Comparison of ENCODE assay signal across 15 cellular contexts in the genomic region with DNA sequence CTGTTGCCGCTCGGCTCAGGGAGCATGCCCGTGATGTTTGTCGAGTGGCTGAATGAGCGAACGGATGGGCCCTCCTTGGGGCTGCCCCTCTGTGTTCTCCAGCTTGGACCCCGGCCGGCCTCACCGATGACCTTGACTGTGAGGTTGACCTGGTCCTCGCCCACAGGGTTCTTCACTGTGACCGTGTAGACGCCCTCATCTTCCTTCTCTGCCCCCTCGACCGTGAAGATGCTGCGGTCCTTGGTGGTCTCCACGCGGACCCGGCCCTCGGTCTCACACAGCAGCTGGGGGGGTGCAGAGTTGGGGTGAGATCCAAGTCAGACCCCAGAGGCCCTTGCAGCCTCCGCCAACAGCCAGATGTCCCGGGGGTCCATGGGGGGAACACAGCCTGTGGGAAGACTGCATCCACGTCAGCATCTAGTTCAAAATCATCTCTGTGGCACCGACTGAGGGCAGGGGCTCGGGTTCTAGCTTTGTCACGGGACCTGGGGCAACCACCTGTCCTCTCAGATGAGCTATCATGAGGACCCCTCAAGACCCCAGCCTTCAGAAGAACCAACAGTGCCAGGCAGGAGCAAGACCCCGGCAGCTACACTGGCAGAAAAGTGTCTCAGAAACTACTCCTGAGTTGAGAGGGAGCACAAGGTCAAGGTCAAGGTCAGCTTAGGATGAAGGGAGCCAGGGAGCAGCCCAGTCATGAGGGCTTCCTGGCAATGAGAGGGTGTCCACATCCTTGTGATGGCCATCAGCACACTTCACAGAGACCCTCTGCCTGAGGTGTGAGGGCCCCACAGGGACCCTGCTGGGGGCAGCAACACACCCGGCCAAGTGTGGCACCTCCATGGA. TPM values are rescaled to one million over a fixed set of nuclear protein-coding genes. Genes with fewer than 3 reads are reported as not detected.
A peak's percentile ranks its signal among the peaks of the same experiment; 100 is the strongest.
DNase-seq lines count a peak whose midpoint lies in the region; ATAC-seq, FAIRE-seq and TF ChIP-seq lines count a peak whose summit lies in the region.
"Had no signal": no experiment of that assay in that cellular context is flagged by ENCODE, and none has a peak within 500 bp of the region (broad histone marks: within the 10 kb centered on the region; RNA-seq: fewer than 3 reads in every experiment).

No MANE protein-coding gene starts in this region.

- WGBS in heart left ventricle, 4 donors = 69 to 77% (median 74%) methylated on average over 16 to 27 of the region's 27 CpGs
- 74 to 78% methylated on average over 27 of the region's 27 CpGs for WGBS in heart right ventricle, 2 donors

- ATAC-seq in heart left ventricle (peak in 2 of 4 donors; percentile 0 to 1), heart right ventricle (peak in 1 of 8 donors; percentile 1)

- intact Hi-C loops in heart left ventricle (cut with DNase I) = no loop called here
- intact Hi-C loops in cardiac septum (cut with DNase I) = no loop called here
- intact Hi-C loops in heart right ventricle (cut with DNase I) = no loop called here
- intact Hi-C loops in kidney (cut with DNase I) = no loop called here

- FAIRE-seq in kidney (lab: Jason Lieb, UNC) = no peak
- FAIRE-seq: GM18507 had no signal

- H3K36me3 ChIP-seq in heart left ventricle (peaks cover 0 to 100% (median 46%) of the 10 kb centered on the region in 9 donors), heart right ventricle (peaks cover 0 to 96% (median 23%) of the 10 kb centered on the region in 9 donors), kidney (ENCODE audit: control insufficient read depth in 1 of 2, insufficient read depth in 2 of 2, low read length in 2 of 2) (no peaks in the 10 kb centered on the region)

- DNase-seq in heart left ventricle = peak in 1 of 5 donors; percentile 15
- no peak for DNase-seq in cardiac septum (ENCODE audit: low spot score)
- no peak for DNase-seq in heart right ventricle
- DNase-seq in kidney = peak; percentile 63
- no peak for DNase-seq in NCI-H748 (lab: John Stamatoyannopoulos, UW; ENCODE audit: unreplicated experiment)
- no peak for DNase-seq in amygdala (lab: John Stamatoyannopoulos, UW)
- DNase-seq in activated naive CD4-positive, alpha-beta T cell treated with Interleukin-2 at 50 U/mL for 16 hours = no peak
- DNase-seq: ACHN; CD4-positive, CD25-positive, alpha-beta regulatory T cell; DMS53; GM23248; H7 had no signal

- H3K27me3 ChIP-seq in heart left ventricle (no peaks in the 10 kb centered on the region), heart right ventricle (no peaks in the 10 kb centered on the region)
- H3K27me3 ChIP-seq: BLaER1 treated with 17β-estradiol and CSF1 and Interleukin-3, amounts not matched to agents 10 nM and 100 nM had no signal

- H3K27ac ChIP-seq in heart left ventricle (peak overlapping the region in 7 of 12 donors; percentile 20 to 75 (median 62)), heart right ventricle (peak overlapping the region in 7 of 10 donors; percentile 35 to 76 (median 58)), kidney (ENCODE audit: low read depth in 2 of 2, low read length in 2 of 2) (no peak overlapping the region)
- H3K27ac ChIP-seq: GM23248 had no signal

- H3K4me1 ChIP-seq in heart left ventricle (peaks cover 0 to 83% (median 8%) of the 10 kb centered on the region in 12 donors), heart right ventricle (peaks cover 0 to 97% (median 8%) of the 10 kb centered on the region in 9 donors), kidney (ENCODE audit: control insufficient read depth in 1 of 2, insufficient read depth in 1 of 2, low read depth in 1 of 2, low read length in 2 of 2) (no peaks in the 10 kb centered on the region)

- TF ChIP-seq CTCF in heart left ventricle (IDR thresholded peaks at IDR 0.05) (no peak), heart right ventricle (IDR thresholded peaks at IDR 0.05) (no peak), kidney (IDR thresholded peaks at IDR 0.05; ENCODE audit: borderline replicate concordance, extremely low read depth, insufficient read depth) (no peak)

- H3K4me3 ChIP-seq in heart left ventricle (no peak overlapping the region), heart right ventricle (no peak overlapping the region), kidney (ENCODE audit: low read length in 2 of 2) (no peak overlapping the region)
- H3K4me3 ChIP-seq: BLaER1 treated with 17β-estradiol and CSF1 and Interleukin-3, amounts not matched to agents 10 nM and 100 nM; GM23248 had no signal

- TF ChIP-seq POLR2A in heart left ventricle (IDR thresholded peaks at IDR 0.05) = no peak

- H3K9ac ChIP-seq in kidney (ENCODE audit: low read length in 2 of 2) = no peak overlapping the region
- H3K9ac ChIP-seq: GM23248 had no signal

- H3K9me3 ChIP-seq in heart left ventricle (no peaks in the 10 kb centered on the region), heart right ventricle (no peaks in the 10 kb centered on the region), kidney (ENCODE audit: control insufficient read depth in 1 of 2, low read length in 2 of 2) (no peaks in the 10 kb centered on the region)
- H3K9me3 ChIP-seq: BLaER1 treated with 17β-estradiol and CSF1 and Interleukin-3, amounts not matched to agents 10 nM and 100 nM had no signal

RNA-seq across cellular contexts. Expression of gene MYBPC3, which starts 13.9 kb away (rescaled TPM):
- total RNA-seq in heart left ventricle (1,000 to 10,000 TPM; 1,340 to 3,074 (median 2,074) TPM), cardiac septum (1,860 TPM), heart right ventricle (1,000 to 10,000 TPM; 1,404 to 3,138 (median 2,490) TPM), kidney (0.19 TPM)
- polyA plus RNA-seq in heart left ventricle (1,000 to 10,000 TPM in 1 of 2 donors, 100 to 1,000 TPM in 1; 425 to 1,204 TPM), heart right ventricle (1,000 to 10,000 TPM in 1 of 2 donors, 100 to 1,000 TPM in 1; 484 to 2,250 TPM), kidney (ENCODE audit: insufficient read depth, low read depth, low replicate concordance) (0.52 TPM)
- total RNA-seq: A172; CD4-positive, CD25-positive, alpha-beta regulatory T cell; GM23248; H7 had no signal
- polyA plus RNA-seq: CD4-positive, CD25-positive, alpha-beta regulatory T cell; GM23248 had no signal

RNA-seq across cellular contexts. Expression of gene SPI1, which starts 39.7 kb away (rescaled TPM):
- 10 to 100 TPM in 4 of 9 donors, 1 to 10 TPM in 5; 2.8 to 78.9 (median 8.5) TPM for total RNA-seq in heart left ventricle
- polyA plus RNA-seq in heart left ventricle = 1 to 10 TPM; 4.3 to 7.7 TPM
- 12.0 TPM for total RNA-seq in cardiac septum
- 10 to 100 TPM in 3 of 10 donors, 1 to 10 TPM in 7; 3.4 to 38.9 (median 6.7) TPM for total RNA-seq in heart right ventricle
- polyA plus RNA-seq in heart right ventricle = 10 to 100 TPM in 1 of 2 donors, 1 to 10 TPM in 1; 6.7 to 10.2 TPM
- 39.8 TPM for total RNA-seq in kidney
- polyA plus RNA-seq in kidney (ENCODE audit: insufficient read depth, low read depth, low replicate concordance) = 7.3 TPM
- total RNA-seq: A172, GM23248 had no signal

Comparison
In these comparisons a context has a peak if more than half of its experiments do, and no peak if none do; other contexts are left out.
1. H3K27ac ChIP-seq: peak in heart left ventricle (7 of 12) and heart right ventricle (7 of 10); none in kidney (0 of 2).
2. RNA of gene MYBPC3, which starts 13.9 kb away (total RNA-seq): 1,404 to 3,138 TPM in heart right ventricle, 1,340 to 3,074 TPM in heart left ventricle and 1,860 TPM in cardiac septum (single experiment); 0.19 TPM in kidney (single experiment); every median in the first group is over 1,000 times any median in the second.